Comparison of ENCODE assay signal across 8 cellular contexts in the genomic region with DNA sequence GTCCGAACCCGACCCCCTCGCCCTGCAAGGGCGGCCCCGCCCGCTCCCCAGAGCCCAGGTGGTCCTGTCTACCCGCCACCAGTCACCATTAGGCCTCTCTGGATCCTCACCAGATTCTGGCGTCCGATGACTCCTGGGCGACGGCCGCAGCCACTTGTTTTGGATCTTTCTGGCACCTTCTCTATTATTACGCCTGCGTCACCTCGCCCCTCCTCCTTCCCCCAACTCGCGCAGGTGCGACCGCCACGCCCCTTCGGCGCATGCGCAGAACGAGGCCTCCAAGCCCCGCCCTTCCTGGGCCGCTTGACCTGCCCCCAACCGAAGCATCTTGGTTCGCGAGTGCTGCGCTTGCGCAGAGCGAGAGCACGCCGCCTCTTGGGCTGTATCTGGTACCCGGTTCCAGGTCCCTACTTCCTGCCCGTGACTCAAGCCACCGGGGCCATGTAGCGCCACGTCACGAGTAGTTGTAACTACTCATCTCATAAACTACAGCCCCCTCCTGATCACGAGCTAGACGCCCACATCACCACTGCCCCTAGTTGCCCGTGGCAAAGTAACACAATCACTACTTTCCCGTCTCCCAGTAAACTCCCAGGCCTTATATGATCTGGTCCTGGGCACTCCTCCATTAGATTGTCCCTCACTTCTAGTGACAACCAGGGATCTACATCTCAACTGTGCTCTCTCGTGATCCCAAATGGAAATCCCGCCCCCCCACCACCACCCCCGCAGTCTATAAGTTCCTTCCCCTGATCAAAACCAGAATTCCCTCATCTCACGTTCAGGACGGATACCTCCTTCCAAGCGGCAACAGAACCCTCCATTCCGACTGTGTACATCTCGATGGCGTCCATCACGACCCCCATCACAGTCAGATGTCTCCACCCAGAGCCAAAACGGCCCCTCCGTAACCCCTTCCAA.
DNase-seq lines count a peak whose midpoint lies in the region; ATAC-seq lines count a peak whose summit lies in the region.

A gene with protein sequence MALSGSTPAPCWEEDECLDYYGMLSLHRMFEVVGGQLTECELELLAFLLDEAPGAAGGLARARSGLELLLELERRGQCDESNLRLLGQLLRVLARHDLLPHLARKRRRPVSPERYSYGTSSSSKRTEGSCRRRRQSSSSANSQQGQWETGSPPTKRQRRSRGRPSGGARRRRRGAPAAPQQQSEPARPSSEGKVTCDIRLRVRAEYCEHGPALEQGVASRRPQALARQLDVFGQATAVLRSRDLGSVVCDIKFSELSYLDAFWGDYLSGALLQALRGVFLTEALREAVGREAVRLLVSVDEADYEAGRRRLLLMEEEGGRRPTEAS (minus strand): TSS at position 156 of the 921 bp plus-strand sequence. CDS start 670 bp downstream, outside the sequence.

- no peaks in the 10 kb centered on the region for H3K9me3 Mint-ChIP-seq in central memory CD8-positive, alpha-beta T cell

- no peaks in the 10 kb centered on the region for H3K27me3 Mint-ChIP-seq in central memory CD8-positive, alpha-beta T cell

- H3K4me1 Mint-ChIP-seq in central memory CD8-positive, alpha-beta T cell: peaks cover 76% of the 10 kb centered on the region

- H3K36me3 Mint-ChIP-seq in central memory CD8-positive, alpha-beta T cell (ENCODE audit: insufficient read depth): peaks cover 43% of the 10 kb centered on the region

- peak; percentile 99 for DNase-seq in AG08395 (ENCODE audit: low spot score)
- DNase-seq in NCI-H446 (lab: John Stamatoyannopoulos, UW): peak; percentile 96 to 99
- peak; percentile 100 for DNase-seq in activated CD4-positive, CD25-positive, alpha-beta regulatory T cell treated with anti-CD3 and anti-CD28 coated beads, Interleukin-2, amount 50 U/mL, for 16 hours (ENCODE audit: low read depth, low spot score)
- DNase-seq in central memory CD8-positive, alpha-beta T cell (ENCODE audit: low spot score in 2 of 2): peak; percentile 100
- DNase-seq in islet precursor cell: peak; percentile 99
- peak; percentile 99 to 100 (median 100) for DNase-seq in stimulated activated CD4-positive, alpha-beta T cell treated with anti-CD3 and anti-CD28 coated beads, Interleukin-12 subunit alpha, Interleukin-12 subunit beta, amount 100 ng/mL, for 48 hours (ENCODE audit: low read depth in 2 of 3, low spot score in 1 of 3)

- peak; percentile 63 for ATAC-seq in GM19025 (IDR thresholded peaks at IDR 0.05; ENCODE audit: low read depth, unreplicated experiment)
- ATAC-seq in HG03342 (IDR thresholded peaks at IDR 0.05; ENCODE audit: unreplicated experiment): peak; percentile 61
- peak; percentile 74 for ATAC-seq in central memory CD8-positive, alpha-beta T cell (replicated peaks; ENCODE audit: extremely low read depth, poor library complexity, severe bottlenecking)

- peak within 1 kb of the TSS; percentile 97 for H3K27ac Mint-ChIP-seq in central memory CD8-positive, alpha-beta T cell (ENCODE audit: low read depth)

- peak within 1 kb of the TSS; percentile 96 for H3K4me3 Mint-ChIP-seq in central memory CD8-positive, alpha-beta T cell

Comparison
In these comparisons a context has a peak if more than half of its experiments do, and no peak if none do; other contexts are left out.
1. Peak in every context shown above with its lines: DNase-seq and ATAC-seq.